In the genomic region with DNA sequence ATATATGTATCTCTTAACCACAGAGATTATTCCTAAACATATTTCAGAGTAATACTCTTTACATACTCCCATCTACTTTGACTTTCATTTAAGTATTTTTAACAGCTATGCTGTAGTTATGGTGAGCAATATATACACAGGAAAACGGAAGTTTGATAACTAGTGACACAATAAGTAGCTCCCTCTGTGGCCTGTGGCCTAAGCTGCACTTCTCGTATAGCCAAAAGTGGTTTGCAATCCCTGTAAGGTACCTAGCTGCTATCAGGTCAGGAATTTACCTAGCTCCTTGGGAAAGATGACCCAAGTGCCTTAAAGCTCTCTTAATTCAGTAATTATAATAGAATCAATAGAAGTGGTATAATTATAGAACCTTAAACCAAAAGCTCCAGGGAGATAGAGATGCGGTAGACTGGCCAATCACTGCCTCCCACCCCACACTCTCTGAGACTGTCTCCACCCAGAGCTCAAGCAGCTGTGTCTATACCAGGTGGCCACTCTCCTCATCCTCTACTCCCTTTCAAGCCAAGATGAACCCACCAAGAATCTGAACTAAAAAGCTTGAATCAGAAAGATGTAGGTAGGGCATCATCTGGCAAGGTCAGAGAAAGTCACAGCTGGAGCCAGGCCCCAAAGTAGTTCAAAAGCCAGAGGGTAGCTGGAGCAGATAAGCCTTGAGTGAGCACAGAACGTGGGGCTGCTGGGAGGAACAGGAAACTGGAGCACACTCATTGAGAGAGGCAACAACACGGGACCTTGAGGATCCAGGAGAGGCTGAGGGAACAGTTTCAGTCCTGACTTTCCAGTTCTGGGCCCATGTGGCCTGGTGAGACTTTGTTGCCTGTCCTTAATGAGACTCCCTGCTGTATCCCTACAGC, we compare ENCODE assay signal across 8 cellular contexts.
DNase-seq lines count a peak whose midpoint lies in the region; ATAC-seq and FAIRE-seq lines count a peak whose summit lies in the region.

No MANE protein-coding gene starts in this region.

- H3K27ac Mint-ChIP-seq in activated CD8-positive, alpha-beta T cell treated with anti-CD3 and anti-CD28 coated beads, Interleukin-2, amount 10 ng/mL, durations not matched to agents 7 days and 5 days: peak overlapping the region; percentile 92

- H3K27me3 Mint-ChIP-seq in activated CD8-positive, alpha-beta T cell treated with anti-CD3 and anti-CD28 coated beads, Interleukin-2, amount 10 ng/mL, durations not matched to agents 7 days and 5 days (ENCODE audit: low read depth): no peaks in the 10 kb centered on the region

- H3K4me1 Mint-ChIP-seq in activated CD8-positive, alpha-beta T cell treated with anti-CD3 and anti-CD28 coated beads, Interleukin-2, amount 10 ng/mL, durations not matched to agents 7 days and 5 days (ENCODE audit: low read depth): peaks cover 50% of the 10 kb centered on the region

- no peak overlapping the region for H3K4me3 Mint-ChIP-seq in activated CD8-positive, alpha-beta T cell treated with anti-CD3 and anti-CD28 coated beads, Interleukin-2, amount 10 ng/mL, durations not matched to agents 7 days and 5 days

- peak; percentile 56 for DNase-seq in CD1c-positive myeloid dendritic cell (ENCODE audit: extremely low spot score)
- no peak for DNase-seq in GM19239 (ENCODE audit: insufficient read length, low spot score)
- peak; percentile 54 for DNase-seq in activated CD8-positive, alpha-beta T cell treated with anti-CD3 and anti-CD28 coated beads, Interleukin-2, amount 10 ng/mL, durations not matched to agents 7 days and 5 days
- DNase-seq in kidney glomerular epithelial cell (lab: John Stamatoyannopoulos, UW): no peak
- DNase-seq in NCI-H2029 (lab: John Stamatoyannopoulos, UW): no peak

- CTCF ChIA-PET in activated CD8-positive, alpha-beta T cell treated with anti-CD3 and anti-CD28 coated beads, Interleukin-2, amount 10 ng/mL, durations not matched to agents 7 days and 5 days (lab: Charles Lee): interaction anchor here (0.6 to 2.9 kb wide), 11 partner anchors 9 to 525 kb away, joined by 3 to 21 read pairs (median 5); partner anchors contain the start of gene ASF1A

- POLR2A ChIA-PET in activated CD8-positive, alpha-beta T cell treated with anti-CD3 and anti-CD28 coated beads, Interleukin-2, amount 10 ng/mL, durations not matched to agents 7 days and 5 days (lab: Charles Lee): interaction anchor here (0.6 to 2.1 kb wide), 3 partner anchors 73 to 99 kb away, joined by 3 to 17 read pairs (median 4); partner anchors contain the start of gene ASF1A

- H3K36me3 Mint-ChIP-seq in activated CD8-positive, alpha-beta T cell treated with anti-CD3 and anti-CD28 coated beads, Interleukin-2, amount 10 ng/mL, durations not matched to agents 7 days and 5 days (ENCODE audit: low read depth): peaks cover 43% of the 10 kb centered on the region

- ATAC-seq in HG03457 (IDR thresholded peaks at IDR 0.05; ENCODE audit: unreplicated experiment) (peak; percentile 42), GM21526 (IDR thresholded peaks at IDR 0.05; ENCODE audit: low FRiP score, unreplicated experiment) (no peak), GM21717 (IDR thresholded peaks at IDR 0.05; ENCODE audit: unreplicated experiment) (no peak)
- peak; percentile 51 for ATAC-seq in activated CD8-positive, alpha-beta T cell treated with anti-CD3 and anti-CD28 coated beads, Interleukin-2, amount 10 ng/mL, durations not matched to agents 7 days and 5 days

- peaks cover 10% of the 10 kb centered on the region for H3K9me3 Mint-ChIP-seq in activated CD8-positive, alpha-beta T cell treated with anti-CD3 and anti-CD28 coated beads, Interleukin-2, amount 10 ng/mL, durations not matched to agents 7 days and 5 days (ENCODE audit: insufficient read depth)

- peak; percentile 56 for FAIRE-seq in GM19239 (lab: Jason Lieb, UNC)

Comparison
In these comparisons a context has a peak if more than half of its experiments do, and no peak if none do; other contexts are left out.
1. DNase-seq: peak in CD1c-positive myeloid dendritic cell (single experiment) and activated CD8-positive, alpha-beta T cell treated with anti-CD3 and anti-CD28 coated beads, Interleukin-2, amount 10 ng/mL, durations not matched to agents 7 days and 5 days (single experiment); none in GM19239 (single experiment), kidney glomerular epithelial cell (single experiment) and NCI-H2029 (single experiment).
2. ATAC-seq: peak in HG03457 (single experiment) and activated CD8-positive, alpha-beta T cell treated with anti-CD3 and anti-CD28 coated beads, Interleukin-2, amount 10 ng/mL, durations not matched to agents 7 days and 5 days (single experiment); none in GM21526 (single experiment) and GM21717 (single experiment).